ENCODE assay signal across 7 cellular contexts in the genomic region with DNA sequence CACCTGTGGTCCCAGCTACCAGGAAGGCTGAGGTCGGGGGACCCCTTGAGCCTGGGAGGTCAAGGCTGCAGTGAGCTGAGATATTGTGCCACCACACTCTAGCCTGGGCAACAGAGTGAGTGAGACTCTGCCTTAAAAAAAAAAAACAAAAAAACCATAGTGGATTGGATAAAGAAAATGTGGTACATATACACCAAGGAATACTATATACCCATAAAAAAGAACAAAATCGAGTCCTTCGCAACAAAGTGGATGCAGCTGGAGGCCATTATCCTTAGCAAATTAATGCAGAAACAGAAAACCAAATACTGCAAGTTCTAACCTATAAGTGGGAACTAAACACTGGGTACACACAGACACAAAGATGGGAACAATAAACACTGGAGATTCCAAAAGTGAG.
"Had no signal": no experiment of that assay in that cellular context is flagged by ENCODE, and none has a peak within 500 bp of the region (broad histone marks: within the 10 kb centered on the region; RNA-seq: fewer than 3 reads in every experiment).

No MANE protein-coding gene starts in this region.

- ATAC-seq: GM12878 had no signal

- H3K4me3 ChIP-seq: GM12878 had no signal

- FAIRE-seq: G401.6, GM12878, GM12891, GM12892, GM18507 had no signal

- DNase-seq: GDM1, GF-D8 had no signal
